15 cellular contexts compared by ENCODE assay signal in the genomic region with DNA sequence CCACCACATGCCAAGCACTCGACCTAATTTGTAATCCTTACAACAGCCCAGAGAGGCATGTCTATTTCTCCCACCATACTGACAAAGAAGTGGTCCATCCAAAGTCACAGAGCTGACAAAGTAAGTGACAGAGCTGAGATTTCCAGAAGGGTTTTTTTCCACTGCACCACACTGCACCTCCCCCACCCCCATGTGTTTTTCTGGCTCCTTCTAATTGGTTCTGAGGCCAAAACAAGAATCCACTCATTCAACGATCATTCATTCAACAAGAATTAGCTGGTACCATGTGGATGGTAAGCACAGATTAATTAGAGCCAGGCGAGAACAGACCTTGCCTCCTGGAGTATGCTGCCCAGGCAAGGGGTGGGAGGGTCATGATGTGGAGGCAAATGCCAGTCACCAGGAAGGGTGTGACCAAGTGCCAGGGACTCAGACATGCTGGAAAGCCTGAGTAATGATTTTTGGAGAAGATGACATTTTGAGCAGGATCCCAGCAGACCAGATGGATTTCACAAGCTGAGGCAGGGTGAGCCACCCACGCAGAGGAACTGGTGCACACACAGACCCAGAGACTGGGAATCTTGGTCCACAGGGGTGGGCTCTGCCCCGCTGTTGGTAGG. TPM values are rescaled to one million over a fixed set of nuclear protein-coding genes. Genes with fewer than 3 reads are reported as not detected.
DNase-seq lines count a peak whose midpoint lies in the region; ATAC-seq and TF ChIP-seq lines count a peak whose summit lies in the region.
"Had no signal": no experiment of that assay in that cellular context is flagged by ENCODE, and none has a peak within 500 bp of the region (broad histone marks: within the 10 kb centered on the region; RNA-seq: fewer than 3 reads in every experiment).

No MANE protein-coding gene starts in this region.

- no peaks in the 10 kb centered on the region for H3K9me3 ChIP-seq in MG63
- H3K9me3 ChIP-seq in hepatocyte (ENCODE audit: low read depth) = no peaks in the 10 kb centered on the region

- no peaks in the 10 kb centered on the region for H3K79me2 ChIP-seq in hepatocyte

- no peaks in the 10 kb centered on the region for H3K27me3 Mint-ChIP-seq in activated CD4-positive, alpha-beta memory T cell treated with anti-CD3 and anti-CD28 coated beads for 36 hours
- H3K27me3 Mint-ChIP-seq in activated CD4-positive, alpha-beta memory T cell treated with anti-CD3 and anti-CD28 coated beads, Interleukin-2, amount 10 ng/mL, durations not matched to agents 7 days and 5 days = no peaks in the 10 kb centered on the region

- H3K4me3 ChIP-seq in MG63 (no peak overlapping the region), hepatocyte (no peak overlapping the region)
- H3K4me3 ChIP-seq: smooth muscle cell had no signal

- intact Hi-C loops in activated CD4-positive, alpha-beta memory T cell treated with anti-CD3 and anti-CD28 coated beads for 36 hours (cut with micrococcal nuclease) = loop anchor here (5.0 kb wide), 1 partner anchor 307 kb away; the partner anchor contains the start of genes MED19 and TMX2
- intact Hi-C loops in posterior vena cava (cut with DNase I) = no loop called here

- DNase-seq in activated CD4-positive, alpha-beta memory T cell treated with anti-CD3 and anti-CD28 coated beads for 36 hours = no peak
- no peak for DNase-seq in activated CD4-positive, alpha-beta memory T cell treated with anti-CD3 and anti-CD28 coated beads, Interleukin-2, amount 10 ng/mL, durations not matched to agents 7 days and 5 days
- DNase-seq in MG63 (peak; percentile 21), cerebellum (ENCODE audit: low spot score) (peak; percentile 66), posterior vena cava (ENCODE audit: low spot score) (peak; percentile 75), hepatocyte (ENCODE audit: low spot score) (no peak), NCI-H69 (lab: John Stamatoyannopoulos, UW) (no peak)
- DNase-seq: anterior cingulate cortex, Kasumi-1, NCI-H187, nucleus accumbens had no signal

- H3K4me1 ChIP-seq in hepatocyte (ENCODE audit: insufficient read depth) = no peaks in the 10 kb centered on the region

- no peak for ATAC-seq in HG03025 (IDR thresholded peaks at IDR 0.05; ENCODE audit: low FRiP score, unreplicated experiment)

- 94% methylated on average over 5 of the region's 5 CpGs for whole genome bisulfite sequencing in hepatocyte (ENCODE audit: low lambda C conversion rate, missing lambda C conversion rate)

- CTCF ChIA-PET in activated CD4-positive, alpha-beta memory T cell treated with anti-CD3 and anti-CD28 coated beads for 36 hours (lab: Charles Lee) = interaction anchor here (0.9 to 1.5 kb wide), 3 partner anchors 21 to 122 kb away, joined by 3 to 5 read pairs (median 3); no protein-coding TSS in a partner anchor
- CTCF ChIA-PET in activated CD4-positive, alpha-beta memory T cell treated with anti-CD3 and anti-CD28 coated beads, Interleukin-2, amount 10 ng/mL, durations not matched to agents 7 days and 5 days (lab: Charles Lee) = no interaction called here

- H3K4me3 Mint-ChIP-seq in activated CD4-positive, alpha-beta memory T cell treated with anti-CD3 and anti-CD28 coated beads for 36 hours = no peak overlapping the region
- H3K4me3 Mint-ChIP-seq in activated CD4-positive, alpha-beta memory T cell treated with anti-CD3 and anti-CD28 coated beads, Interleukin-2, amount 10 ng/mL, durations not matched to agents 7 days and 5 days = no peak overlapping the region

- H2AFZ ChIP-seq in hepatocyte = no peak overlapping the region

- H3K4me2 ChIP-seq in hepatocyte = no peak overlapping the region
- H3K4me2 ChIP-seq: smooth muscle cell had no signal

- no peak for TF ChIP-seq CTCF in hepatocyte (IDR thresholded peaks at IDR 0.05; ENCODE audit: poor library complexity)

- no peaks in the 10 kb centered on the region for H3K9me3 Mint-ChIP-seq in activated CD4-positive, alpha-beta memory T cell treated with anti-CD3 and anti-CD28 coated beads for 36 hours
- H3K9me3 Mint-ChIP-seq in activated CD4-positive, alpha-beta memory T cell treated with anti-CD3 and anti-CD28 coated beads, Interleukin-2, amount 10 ng/mL, durations not matched to agents 7 days and 5 days = no peaks in the 10 kb centered on the region

- peaks cover 57% of the 10 kb centered on the region for H3K4me1 Mint-ChIP-seq in activated CD4-positive, alpha-beta memory T cell treated with anti-CD3 and anti-CD28 coated beads for 36 hours (ENCODE audit: low read depth)
- peaks cover 35% of the 10 kb centered on the region for H3K4me1 Mint-ChIP-seq in activated CD4-positive, alpha-beta memory T cell treated with anti-CD3 and anti-CD28 coated beads, Interleukin-2, amount 10 ng/mL, durations not matched to agents 7 days and 5 days

- H3K9me2 ChIP-seq in hepatocyte (replicated peaks; ENCODE audit: insufficient read depth) = no peaks in the 10 kb centered on the region

- peak overlapping the region; percentile 84 for H3K27ac Mint-ChIP-seq in activated CD4-positive, alpha-beta memory T cell treated with anti-CD3 and anti-CD28 coated beads for 36 hours
- no peak overlapping the region for H3K27ac Mint-ChIP-seq in activated CD4-positive, alpha-beta memory T cell treated with anti-CD3 and anti-CD28 coated beads, Interleukin-2, amount 10 ng/mL, durations not matched to agents 7 days and 5 days

- POLR2A ChIA-PET in activated CD4-positive, alpha-beta memory T cell treated with anti-CD3 and anti-CD28 coated beads for 36 hours (lab: Charles Lee) = interaction anchor here (2.3 to 2.9 kb wide), 3 partner anchors 12 to 20 kb away, joined by 7 to 28 read pairs (median 7); partner anchors contain the start of gene SLC43A3
- POLR2A ChIA-PET in activated CD4-positive, alpha-beta memory T cell treated with anti-CD3 and anti-CD28 coated beads, Interleukin-2, amount 10 ng/mL, durations not matched to agents 7 days and 5 days (lab: Charles Lee) = interaction anchor here (1.2 kb wide), 1 partner anchor 19 kb away, joined by 3 read pairs; no protein-coding TSS in a partner anchor

- no peak overlapping the region for H3K27ac ChIP-seq in hepatocyte

- H3K27me3 ChIP-seq in MG63 (no peaks in the 10 kb centered on the region), hepatocyte (no peaks in the 10 kb centered on the region)

- H3K36me3 ChIP-seq in MG63 (peaks cover 42% of the 10 kb centered on the region), hepatocyte (replicated peaks; ENCODE audit: insufficient read depth, low read depth) (no peaks in the 10 kb centered on the region)

- H4K20me1 ChIP-seq in hepatocyte (ENCODE audit: insufficient read depth, poor library complexity, severe bottlenecking) = no peaks in the 10 kb centered on the region

- H3K36me3 Mint-ChIP-seq in activated CD4-positive, alpha-beta memory T cell treated with anti-CD3 and anti-CD28 coated beads for 36 hours = peaks cover 60% of the 10 kb centered on the region
- H3K36me3 Mint-ChIP-seq in activated CD4-positive, alpha-beta memory T cell treated with anti-CD3 and anti-CD28 coated beads, Interleukin-2, amount 10 ng/mL, durations not matched to agents 7 days and 5 days (ENCODE audit: low read depth) = peaks cover 54% of the 10 kb centered on the region

RNA-seq across cellular contexts. Expression of gene PRG2, which starts 14.9 kb away (rescaled TPM):
- 1 to 10 TPM; 1.8 to 2.2 TPM for total RNA-seq in activated CD4-positive, alpha-beta memory T cell treated with anti-CD3 and anti-CD28 coated beads for 36 hours
- under 1 TPM; 0.33 to 0.68 TPM for total RNA-seq in activated CD4-positive, alpha-beta memory T cell treated with anti-CD3 and anti-CD28 coated beads, Interleukin-2, amount 10 ng/mL, durations not matched to agents 7 days and 5 days
- total RNA-seq in MG63 (2014; rRNA removed; shearing (Covaris generic); ENCODE audit: low replicate concordance) = 1.0 TPM in 1 of 2 replicates, not detected in the other
- total RNA-seq in cerebellum = 0.36 TPM
- total RNA-seq in posterior vena cava = under 1 TPM; 0.52 to 0.88 TPM
- not detected in 2 replicates for total RNA-seq in hepatocyte
- not detected in 2 replicates for polyA plus RNA-seq in hepatocyte
- total RNA-seq: smooth muscle cell, temporal lobe had no signal
- polyA plus RNA-seq: smooth muscle cell had no signal

RNA-seq across cellular contexts. Expression of gene SLC43A3, which starts 21.5 kb away (rescaled TPM):
- total RNA-seq in activated CD4-positive, alpha-beta memory T cell treated with anti-CD3 and anti-CD28 coated beads for 36 hours = 100 to 1,000 TPM; 170 to 186 TPM
- 100 to 1,000 TPM in 1 of 2 experiments, 10 to 100 TPM in 1; 94.5 to 101 TPM for total RNA-seq in activated CD4-positive, alpha-beta memory T cell treated with anti-CD3 and anti-CD28 coated beads, Interleukin-2, amount 10 ng/mL, durations not matched to agents 7 days and 5 days
- 73.1 and 84.3 TPM in 2 replicates for total RNA-seq in MG63 (2014; rRNA removed; shearing (Covaris generic); ENCODE audit: low replicate concordance)
- 11.1 TPM for total RNA-seq in cerebellum
- 10 to 100 TPM; 72.6 to 84.7 TPM for total RNA-seq in posterior vena cava
- 10.5 and 19.3 TPM in 2 replicates for total RNA-seq in hepatocyte
- 13.5 and 20.7 TPM in 2 replicates for polyA plus RNA-seq in hepatocyte

RNA-seq across cellular contexts. Expression of gene PRG3, which starts 24.4 kb away (rescaled TPM):
- total RNA-seq in activated CD4-positive, alpha-beta memory T cell treated with anti-CD3 and anti-CD28 coated beads for 36 hours = not detected
- total RNA-seq in activated CD4-positive, alpha-beta memory T cell treated with anti-CD3 and anti-CD28 coated beads, Interleukin-2, amount 10 ng/mL, durations not matched to agents 7 days and 5 days = not detected
- total RNA-seq in MG63 (2014; rRNA removed; shearing (Covaris generic); ENCODE audit: low replicate concordance) = not detected in 2 replicates
- total RNA-seq in cerebellum (not detected), posterior vena cava (not detected), hepatocyte (not detected in 2 replicates)
- not detected in 2 replicates for polyA plus RNA-seq in hepatocyte
- total RNA-seq: mesenteric fat pad, smooth muscle cell, temporal lobe had no signal
- polyA plus RNA-seq: smooth muscle cell had no signal

RNA-seq across cellular contexts. Expression of gene RTN4RL2, which starts 54.9 kb away (rescaled TPM):
- under 1 TPM; 0.36 to 0.51 TPM for total RNA-seq in activated CD4-positive, alpha-beta memory T cell treated with anti-CD3 and anti-CD28 coated beads for 36 hours
- under 1 TPM; 0.35 to 0.50 TPM for total RNA-seq in activated CD4-positive, alpha-beta memory T cell treated with anti-CD3 and anti-CD28 coated beads, Interleukin-2, amount 10 ng/mL, durations not matched to agents 7 days and 5 days
- total RNA-seq in MG63 (2014; rRNA removed; shearing (Covaris generic); ENCODE audit: low replicate concordance) = 0.03 and 1.6 TPM in 2 replicates
- total RNA-seq in cerebellum (1.2 TPM), posterior vena cava (1 to 10 TPM; 2.0 to 2.9 TPM), hepatocyte (1.4 and 2.4 TPM in 2 replicates)
- 5.8 and 10.6 TPM in 2 replicates for polyA plus RNA-seq in hepatocyte
- total RNA-seq: smooth muscle cell had no signal

Comparison
In these comparisons a context has a peak if more than half of its experiments do, and no peak if none do; other contexts are left out.
1. DNase-seq: peak in MG63 (single experiment), cerebellum (single experiment) and posterior vena cava (single experiment); none in activated CD4-positive, alpha-beta memory T cell treated with anti-CD3 and anti-CD28 coated beads for 36 hours (single experiment), activated CD4-positive, alpha-beta memory T cell treated with anti-CD3 and anti-CD28 coated beads, Interleukin-2, amount 10 ng/mL, durations not matched to agents 7 days and 5 days (single experiment), hepatocyte (single experiment) and NCI-H69 (single experiment).